8 cellular contexts compared by ENCODE assay signal in the genomic region with DNA sequence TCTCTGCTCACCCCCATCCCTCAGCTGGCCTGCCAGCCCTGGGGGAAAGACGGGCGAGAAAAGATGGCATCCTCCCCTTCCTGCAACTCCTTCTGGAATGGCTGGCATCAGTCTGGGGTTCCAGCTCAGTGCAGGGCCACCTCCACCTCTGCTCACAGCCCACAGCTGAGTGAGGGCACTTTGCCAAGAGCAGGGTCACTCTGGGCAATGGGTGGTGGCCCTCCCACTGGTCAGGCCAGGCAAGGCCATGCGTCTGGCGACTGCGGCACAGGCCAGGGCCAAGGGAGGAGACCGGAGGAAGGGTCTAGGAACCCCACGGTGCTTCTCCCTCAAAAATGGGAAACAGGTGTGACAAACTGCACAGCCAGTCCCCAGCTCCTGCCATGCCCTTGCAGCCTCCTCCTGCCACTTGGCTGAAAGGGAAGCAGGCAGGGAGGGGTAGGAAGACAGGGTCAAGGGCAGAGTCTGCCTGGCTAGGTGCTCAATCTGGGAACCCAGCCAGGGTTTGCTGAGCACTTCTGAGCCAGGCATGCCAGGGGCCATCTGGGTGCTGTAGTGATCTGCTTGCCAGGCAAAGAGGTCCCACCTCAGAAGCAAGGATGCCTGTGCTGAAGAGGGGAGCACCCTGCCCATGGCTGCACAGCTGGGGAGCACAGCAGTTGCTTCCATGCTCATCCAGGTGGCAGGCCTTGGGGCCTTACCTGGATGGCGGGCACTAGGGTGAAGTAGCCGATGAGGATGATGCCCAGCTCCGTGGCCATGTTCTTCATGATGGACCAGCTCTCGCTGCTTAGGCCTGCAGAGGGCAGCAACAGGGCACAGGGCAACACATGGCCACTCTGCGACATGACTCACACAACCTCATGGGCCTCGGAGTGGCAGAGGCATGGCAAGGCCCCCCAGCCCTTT. TPM values are rescaled to one million over a fixed set of nuclear protein-coding genes. Genes with fewer than 3 reads are reported as not detected.
DNase-seq lines count a peak whose midpoint lies in the region; ATAC-seq and TF ChIP-seq lines count a peak whose summit lies in the region.

No MANE protein-coding gene starts in this region.

- H3K4me1 Mint-ChIP-seq in CD8-positive, alpha-beta memory T cell: peaks cover 11 to 24% (median 11%) of the 10 kb centered on the region in 3 donors
- H3K4me1 Mint-ChIP-seq in activated T-cell treated with anti-CD3 and anti-CD28 coated beads, Interleukin-2, amount 50 U/mL, for 72 hours (ENCODE audit: low read depth): peaks cover 13% of the 10 kb centered on the region

- no peaks in the 10 kb centered on the region for H3K9me3 ChIP-seq in CD8-positive, alpha-beta memory T cell (ENCODE audit: low read length)
- H3K9me3 ChIP-seq in left ventricle myocardium inferior (replicated peaks) (no peaks in the 10 kb centered on the region), spleen (no peaks in the 10 kb centered on the region)

- CTCF ChIA-PET in CD8-positive, alpha-beta memory T cell (lab: Charles Lee): interaction anchor here (0.6 to 2.8 kb wide), 17 partner anchors 8 to 379 kb away, joined by 3 to 43 read pairs (median 4); a partner anchor contains a TSS

- H3K27ac ChIP-seq in CD8-positive, alpha-beta memory T cell (ENCODE audit: low read depth, low read length): peak overlapping the region; percentile 49
- H3K27ac ChIP-seq in left ventricle myocardium inferior (replicated peaks) (peak overlapping the region; percentile 84), spleen (peak overlapping the region; percentile 75 to 87 (median 82))

- no peak for TF ChIP-seq POLR2A in spleen (IDR thresholded peaks at IDR 0.05)

- H3K27me3 ChIP-seq in CD8-positive, alpha-beta memory T cell (ENCODE audit: insufficient read depth, low read length, poor library complexity, severe bottlenecking): no peaks in the 10 kb centered on the region
- H3K27me3 ChIP-seq in left ventricle myocardium inferior (ENCODE audit: low read depth) (no peaks in the 10 kb centered on the region), spleen (replicated peaks in 1 of 7) (no peaks in the 10 kb centered on the region)

- no peak overlapping the region for H3K4me3 ChIP-seq in CD8-positive, alpha-beta memory T cell (ENCODE audit: low read length)
- H3K4me3 ChIP-seq in left ventricle myocardium inferior (peak overlapping the region; percentile 6), spleen (peak overlapping the region in 1 of 8 donors; percentile 44)

- DNase-seq in CD8-positive, alpha-beta memory T cell: peak in 1 of 5 donors; percentile 44
- DNase-seq in HuH-7 (ENCODE audit: low spot score) (peak; percentile 34), left ventricle myocardium inferior (peak; percentile 68), spleen (peak; percentile 86), NCI-H187 (lab: John Stamatoyannopoulos, UW) (no peak)
- DNase-seq in activated T-cell treated with anti-CD3 and anti-CD28 coated beads, Interleukin-2, amount 50 U/mL, for 72 hours: peak; percentile 35 to 40

- peak overlapping the region in 1 of 7 donors; percentile 29 for H3K4me3 Mint-ChIP-seq in CD8-positive, alpha-beta memory T cell
- H3K4me3 Mint-ChIP-seq in activated T-cell treated with anti-CD3 and anti-CD28 coated beads, Interleukin-2, amount 50 U/mL, for 72 hours: peak overlapping the region; percentile 47 to 74

- peaks cover 17% of the 10 kb centered on the region for H3K36me3 ChIP-seq in CD8-positive, alpha-beta memory T cell (ENCODE audit: insufficient read depth, low read length)
- H3K36me3 ChIP-seq in left ventricle myocardium inferior (peaks cover 59% of the 10 kb centered on the region), spleen (peaks cover 0 to 97% (median 65%) of the 10 kb centered on the region in 6 donors)

- WGBS in spleen, 5 donors: 66 to 75% (median 72%) methylated on average over 9 to 13 of the region's 13 CpGs

- peaks cover 0 to 2% of the 10 kb centered on the region in 2 donors for H3K27me3 Mint-ChIP-seq in CD8-positive, alpha-beta memory T cell
- no peaks in the 10 kb centered on the region for H3K27me3 Mint-ChIP-seq in activated T-cell treated with anti-CD3 and anti-CD28 coated beads, Interleukin-2, amount 50 U/mL, for 72 hours (ENCODE audit: low read depth)

- POLR2A ChIA-PET in CD8-positive, alpha-beta memory T cell (lab: Charles Lee): interaction anchor here (0.6 to 0.9 kb wide), 2 partner anchors 53 to 258 kb away, joined by 4 to 7 read pairs; a partner anchor contains a TSS

- H3K36me3 Mint-ChIP-seq in CD8-positive, alpha-beta memory T cell: peaks cover 0 to 66% (median 5%) of the 10 kb centered on the region in 3 donors
- peaks cover 4% of the 10 kb centered on the region in 2 donors for H3K36me3 Mint-ChIP-seq in activated T-cell treated with anti-CD3 and anti-CD28 coated beads, Interleukin-2, amount 50 U/mL, for 72 hours (ENCODE audit: insufficient read depth in 2 of 2)

- TF ChIP-seq CTCF in left ventricle myocardium inferior (IDR thresholded peaks at IDR 0.05; ENCODE audit: borderline replicate concordance): peak; percentile 32
- peak in 5 of 11 experiments; percentile 11 to 25 (median 17) for TF ChIP-seq CTCF in spleen (IDR thresholded peaks at IDR 0.05 in 8 of 11, conservative IDR thresholded peaks at IDR 0.05 in 3 of 11)

- intact Hi-C loops in left ventricle myocardium inferior (cut with micrococcal nuclease) (loop anchor here (5.0 kb wide), 1 partner anchor 50 kb away; no protein-coding TSS in a partner anchor), spleen (cut with DNase I; ENCODE audit: low total_unique reads) (loop anchor here (2.0 kb wide), 1 partner anchor 55 kb away; no protein-coding TSS in a partner anchor)

- H3K9me3 Mint-ChIP-seq in CD8-positive, alpha-beta memory T cell: no peaks in the 10 kb centered on the region
- H3K9me3 Mint-ChIP-seq in activated T-cell treated with anti-CD3 and anti-CD28 coated beads, Interleukin-2, amount 50 U/mL, for 72 hours: no peaks in the 10 kb centered on the region

- H3K4me1 ChIP-seq in CD8-positive, alpha-beta memory T cell (ENCODE audit: insufficient read depth, low read length): peaks cover 15% of the 10 kb centered on the region
- H3K4me1 ChIP-seq in left ventricle myocardium inferior (peaks cover 25% of the 10 kb centered on the region), spleen (peaks cover 12 to 43% (median 23%) of the 10 kb centered on the region in 6 donors)

- H3K27ac Mint-ChIP-seq in CD8-positive, alpha-beta memory T cell: peak overlapping the region; percentile 91 to 99 (median 99)
- H3K27ac Mint-ChIP-seq in activated T-cell treated with anti-CD3 and anti-CD28 coated beads, Interleukin-2, amount 50 U/mL, for 72 hours: peak overlapping the region; percentile 99

- peak in 1 of 2 donors; percentile 23 for ATAC-seq in activated T-cell treated with anti-CD3 and anti-CD28 coated beads, Interleukin-2, amount 50 U/mL, for 72 hours (replicated peaks in 1 of 2)
- ATAC-seq in HG02588 (IDR thresholded peaks at IDR 0.05; ENCODE audit: unreplicated experiment): no peak
- ATAC-seq in GM18511 (IDR thresholded peaks at IDR 0.05; ENCODE audit: unreplicated experiment): no peak

RNA-seq across cellular contexts. Expression of a gene that starts 41.2 kb away (rescaled TPM):
- 10 to 100 TPM; 30.5 to 36.1 TPM for total RNA-seq in CD8-positive, alpha-beta memory T cell
- polyA plus RNA-seq in CD8-positive, alpha-beta memory T cell: 4.4 TPM
- total RNA-seq in activated T-cell treated with anti-CD3 and anti-CD28 coated beads, Interleukin-2, amount 50 U/mL, for 72 hours: 10 to 100 TPM; 24.1 to 38.8 TPM
- total RNA-seq in left ventricle myocardium inferior: 20.0 TPM
- 100 to 1,000 TPM in 1 of 7 donors, 10 to 100 TPM in 6; 27.8 to 195 (median 49.8) TPM for total RNA-seq in spleen
- 10 to 100 TPM in 1 of 3 donors, 1 to 10 TPM in 2; 5.0 to 19.1 (median 8.0) TPM for polyA plus RNA-seq in spleen

RNA-seq across cellular contexts. Expression of a gene that starts 53.7 kb away (rescaled TPM):
- total RNA-seq in CD8-positive, alpha-beta memory T cell: 10 to 100 TPM; 66.4 to 73.4 TPM
- polyA plus RNA-seq in CD8-positive, alpha-beta memory T cell: 60.3 TPM
- total RNA-seq in activated T-cell treated with anti-CD3 and anti-CD28 coated beads, Interleukin-2, amount 50 U/mL, for 72 hours: 10 to 100 TPM; 57.3 to 60.4 TPM
- total RNA-seq in left ventricle myocardium inferior (43.1 TPM), spleen (100 to 1,000 TPM in 3 of 7 donors, 10 to 100 TPM in 4; 70.9 to 116 (median 97.8) TPM)
- 10 to 100 TPM; 17.8 to 45.1 (median 29.4) TPM for polyA plus RNA-seq in spleen

Comparison
In these comparisons a context has a peak if more than half of its experiments do, and no peak if none do; other contexts are left out.
1. DNase-seq: peak in HuH-7 (single experiment), activated T-cell treated with anti-CD3 and anti-CD28 coated beads, Interleukin-2, amount 50 U/mL, for 72 hours (2 of 2), left ventricle myocardium inferior (single experiment) and spleen (single experiment); none in NCI-H187 (0 of 2).
2. Peak in every context shown above with its lines, with median percentiles within 50 percentile points of each other: H3K27ac ChIP-seq.